In the genomic region with DNA sequence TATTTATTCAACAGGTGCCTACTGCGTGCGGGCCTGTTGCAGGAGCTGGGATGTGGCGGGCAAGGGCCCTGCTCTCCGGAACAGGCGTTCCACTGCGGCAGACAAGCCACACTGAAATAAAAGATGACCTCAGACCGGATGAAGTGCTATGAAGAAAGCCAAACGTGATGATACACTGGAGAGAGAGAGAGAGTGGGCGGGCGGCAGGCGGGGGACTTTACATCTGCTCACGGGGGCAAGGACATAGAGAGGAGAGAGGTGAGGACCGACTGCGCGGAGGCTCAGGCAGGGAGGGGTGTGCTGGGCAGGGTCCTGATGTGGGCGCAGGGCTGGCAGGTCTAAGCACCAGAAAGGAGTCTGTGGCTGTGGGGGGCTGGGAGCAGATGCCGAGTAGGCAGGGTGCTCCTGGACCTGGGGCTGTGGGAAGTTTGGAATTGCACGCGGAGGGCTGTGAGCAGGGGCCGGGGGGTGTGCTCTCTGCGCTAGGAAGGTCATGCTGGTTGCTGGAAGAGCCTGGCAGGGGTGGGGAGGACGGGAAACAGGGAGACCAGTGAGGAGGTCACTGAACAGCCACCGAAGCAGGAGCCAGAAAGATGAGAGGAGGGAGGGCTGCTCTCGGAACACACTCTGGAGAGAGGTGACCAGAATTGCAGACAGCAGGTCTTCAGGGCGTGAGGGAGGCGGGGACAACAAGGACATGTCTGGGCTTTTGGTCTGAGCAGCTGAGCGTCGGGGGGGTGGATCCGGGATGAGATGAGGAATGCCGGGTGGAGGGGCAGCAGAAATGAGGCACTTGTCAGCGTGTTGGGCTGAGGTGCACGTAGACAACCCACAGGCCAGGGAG, we compare ENCODE assay signal across 1 cellular context.
A peak's percentile ranks its signal among the peaks of the same experiment; 100 is the strongest.
TF ChIP-seq lines count a peak whose summit lies in the region.

No MANE protein-coding gene starts in this region.

TF ChIP-seq in HepG2, 621 proteins besides CTCF, POLR2A, EP300 and RAD21 (continued from another document and continues in another):
- TF ChIP-seq, protein P1, sequence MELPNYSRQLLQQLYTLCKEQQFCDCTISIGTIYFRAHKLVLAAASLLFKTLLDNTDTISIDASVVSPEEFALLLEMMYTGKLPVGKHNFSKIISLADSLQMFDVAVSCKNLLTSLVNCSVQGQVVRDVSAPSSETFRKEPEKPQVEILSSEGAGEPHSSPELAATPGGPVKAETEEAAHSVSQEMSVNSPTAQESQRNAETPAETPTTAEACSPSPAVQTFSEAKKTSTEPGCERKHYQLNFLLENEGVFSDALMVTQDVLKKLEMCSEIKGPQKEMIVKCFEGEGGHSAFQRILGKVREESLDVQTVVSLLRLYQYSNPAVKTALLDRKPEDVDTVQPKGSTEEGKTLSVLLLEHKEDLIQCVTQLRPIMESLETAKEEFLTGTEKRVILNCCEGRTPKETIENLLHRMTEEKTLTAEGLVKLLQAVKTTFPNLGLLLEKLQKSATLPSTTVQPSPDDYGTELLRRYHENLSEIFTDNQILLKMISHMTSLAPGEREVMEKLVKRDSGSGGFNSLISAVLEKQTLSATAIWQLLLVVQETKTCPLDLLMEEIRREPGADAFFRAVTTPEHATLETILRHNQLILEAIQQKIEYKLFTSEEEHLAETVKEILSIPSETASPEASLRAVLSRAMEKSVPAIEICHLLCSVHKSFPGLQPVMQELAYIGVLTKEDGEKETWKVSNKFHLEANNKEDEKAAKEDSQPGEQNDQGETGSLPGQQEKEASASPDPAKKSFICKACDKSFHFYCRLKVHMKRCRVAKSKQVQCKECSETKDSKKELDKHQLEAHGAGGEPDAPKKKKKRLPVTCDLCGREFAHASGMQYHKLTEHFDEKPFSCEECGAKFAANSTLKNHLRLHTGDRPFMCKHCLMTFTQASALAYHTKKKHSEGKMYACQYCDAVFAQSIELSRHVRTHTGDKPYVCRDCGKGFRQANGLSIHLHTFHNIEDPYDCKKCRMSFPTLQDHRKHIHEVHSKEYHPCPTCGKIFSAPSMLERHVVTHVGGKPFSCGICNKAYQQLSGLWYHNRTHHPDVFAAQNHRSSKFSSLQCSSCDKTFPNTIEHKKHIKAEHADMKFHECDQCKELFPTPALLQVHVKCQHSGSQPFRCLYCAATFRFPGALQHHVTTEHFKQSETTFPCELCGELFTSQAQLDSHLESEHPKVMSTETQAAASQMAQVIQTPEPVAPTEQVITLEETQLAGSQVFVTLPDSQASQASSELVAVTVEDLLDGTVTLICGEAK (IDR thresholded peaks at IDR 0.05): no peak
- TF ChIP-seq, protein P1 (CRISPR knock-in tag; IDR thresholded peaks at IDR 0.05): peak; percentile 34; the same call in 1 of the 2 replicates
- no peak for TF ChIP-seq RFX3 (CRISPR knock-in tag; IDR thresholded peaks at IDR 0.05)
- TF ChIP-seq, protein P2, sequence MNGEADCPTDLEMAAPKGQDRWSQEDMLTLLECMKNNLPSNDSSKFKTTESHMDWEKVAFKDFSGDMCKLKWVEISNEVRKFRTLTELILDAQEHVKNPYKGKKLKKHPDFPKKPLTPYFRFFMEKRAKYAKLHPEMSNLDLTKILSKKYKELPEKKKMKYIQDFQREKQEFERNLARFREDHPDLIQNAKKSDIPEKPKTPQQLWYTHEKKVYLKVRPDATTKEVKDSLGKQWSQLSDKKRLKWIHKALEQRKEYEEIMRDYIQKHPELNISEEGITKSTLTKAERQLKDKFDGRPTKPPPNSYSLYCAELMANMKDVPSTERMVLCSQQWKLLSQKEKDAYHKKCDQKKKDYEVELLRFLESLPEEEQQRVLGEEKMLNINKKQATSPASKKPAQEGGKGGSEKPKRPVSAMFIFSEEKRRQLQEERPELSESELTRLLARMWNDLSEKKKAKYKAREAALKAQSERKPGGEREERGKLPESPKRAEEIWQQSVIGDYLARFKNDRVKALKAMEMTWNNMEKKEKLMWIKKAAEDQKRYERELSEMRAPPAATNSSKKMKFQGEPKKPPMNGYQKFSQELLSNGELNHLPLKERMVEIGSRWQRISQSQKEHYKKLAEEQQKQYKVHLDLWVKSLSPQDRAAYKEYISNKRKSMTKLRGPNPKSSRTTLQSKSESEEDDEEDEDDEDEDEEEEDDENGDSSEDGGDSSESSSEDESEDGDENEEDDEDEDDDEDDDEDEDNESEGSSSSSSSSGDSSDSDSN (CRISPR knock-in tag; IDR thresholded peaks at IDR 0.05): peak; percentile 84
- no peak for TF ChIP-seq FOXM1 (CRISPR knock-in tag; IDR thresholded peaks at IDR 0.05)
- TF ChIP-seq ZNF772 (CRISPR knock-in tag; IDR thresholded peaks at IDR 0.05): peak; percentile 57; the same call in 1 of the 2 replicates
- peak; percentile 98 for TF ChIP-seq ZNF83 (CRISPR knock-in tag; IDR thresholded peaks at IDR 0.05; ENCODE audit: borderline replicate concordance)
- TF ChIP-seq SATB2 (CRISPR knock-in tag; IDR thresholded peaks at IDR 0.05): 0 out of 2 replicates have a peak, but pooled peaks have one; percentile 29
- TF ChIP-seq, protein P3, sequence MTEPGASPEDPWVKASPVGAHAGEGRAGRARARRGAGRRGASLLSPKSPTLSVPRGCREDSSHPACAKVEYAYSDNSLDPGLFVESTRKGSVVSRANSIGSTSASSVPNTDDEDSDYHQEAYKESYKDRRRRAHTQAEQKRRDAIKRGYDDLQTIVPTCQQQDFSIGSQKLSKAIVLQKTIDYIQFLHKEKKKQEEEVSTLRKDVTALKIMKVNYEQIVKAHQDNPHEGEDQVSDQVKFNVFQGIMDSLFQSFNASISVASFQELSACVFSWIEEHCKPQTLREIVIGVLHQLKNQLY (CRISPR knock-in tag; IDR thresholded peaks at IDR 0.05): peak; percentile 54; the same call in 1 of the 2 replicates
- TF ChIP-seq ERF (CRISPR knock-in tag; IDR thresholded peaks at IDR 0.05): peak; percentile 55; the same call in 1 of the 2 replicates
- TF ChIP-seq TEAD2 (CRISPR knock-in tag; IDR thresholded peaks at IDR 0.05): no peak
- TF ChIP-seq, protein P4, sequence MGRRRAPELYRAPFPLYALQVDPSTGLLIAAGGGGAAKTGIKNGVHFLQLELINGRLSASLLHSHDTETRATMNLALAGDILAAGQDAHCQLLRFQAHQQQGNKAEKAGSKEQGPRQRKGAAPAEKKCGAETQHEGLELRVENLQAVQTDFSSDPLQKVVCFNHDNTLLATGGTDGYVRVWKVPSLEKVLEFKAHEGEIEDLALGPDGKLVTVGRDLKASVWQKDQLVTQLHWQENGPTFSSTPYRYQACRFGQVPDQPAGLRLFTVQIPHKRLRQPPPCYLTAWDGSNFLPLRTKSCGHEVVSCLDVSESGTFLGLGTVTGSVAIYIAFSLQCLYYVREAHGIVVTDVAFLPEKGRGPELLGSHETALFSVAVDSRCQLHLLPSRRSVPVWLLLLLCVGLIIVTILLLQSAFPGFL (CRISPR knock-in tag; IDR thresholded peaks at IDR 0.05): 0 out of 2 replicates have a peak, but pooled peaks have one; percentile 56
- TF ChIP-seq ZNF263 (CRISPR knock-in tag; IDR thresholded peaks at IDR 0.05): peak; percentile 61; the same call in 1 of the 2 replicates
- TF ChIP-seq CCDC6 (CRISPR knock-in tag; IDR thresholded peaks at IDR 0.05): peak; percentile 63; the same call in 1 of the 2 replicates
- TF ChIP-seq ZNF441 (CRISPR knock-in tag; IDR thresholded peaks at IDR 0.05; ENCODE audit: borderline replicate concordance): peak; percentile 86
- peak; percentile 55; the same call in 1 of the 2 replicates for TF ChIP-seq ZBTB7A (CRISPR knock-in tag; IDR thresholded peaks at IDR 0.05)
- TF ChIP-seq ETV5 (CRISPR knock-in tag; IDR thresholded peaks at IDR 0.05; ENCODE audit: borderline replicate concordance): peak; percentile 96
- 0 out of 2 replicates have a peak, but pooled peaks have one; percentile 29 for TF ChIP-seq RNF2 (conservative IDR thresholded peaks at IDR 0.05; ENCODE audit: low read depth)
- TF ChIP-seq RXRB (CRISPR knock-in tag; IDR thresholded peaks at IDR 0.05; ENCODE audit: borderline replicate concordance): peak; percentile 73; the same call in 1 of the 2 replicates
- TF ChIP-seq, protein P5, sequence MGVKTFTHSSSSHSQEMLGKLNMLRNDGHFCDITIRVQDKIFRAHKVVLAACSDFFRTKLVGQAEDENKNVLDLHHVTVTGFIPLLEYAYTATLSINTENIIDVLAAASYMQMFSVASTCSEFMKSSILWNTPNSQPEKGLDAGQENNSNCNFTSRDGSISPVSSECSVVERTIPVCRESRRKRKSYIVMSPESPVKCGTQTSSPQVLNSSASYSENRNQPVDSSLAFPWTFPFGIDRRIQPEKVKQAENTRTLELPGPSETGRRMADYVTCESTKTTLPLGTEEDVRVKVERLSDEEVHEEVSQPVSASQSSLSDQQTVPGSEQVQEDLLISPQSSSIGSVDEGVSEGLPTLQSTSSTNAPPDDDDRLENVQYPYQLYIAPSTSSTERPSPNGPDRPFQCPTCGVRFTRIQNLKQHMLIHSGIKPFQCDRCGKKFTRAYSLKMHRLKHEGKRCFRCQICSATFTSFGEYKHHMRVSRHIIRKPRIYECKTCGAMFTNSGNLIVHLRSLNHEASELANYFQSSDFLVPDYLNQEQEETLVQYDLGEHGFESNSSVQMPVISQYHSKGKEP (CRISPR knock-in tag; IDR thresholded peaks at IDR 0.05): no peak
- peak; percentile 88 for TF ChIP-seq ZNF746 (CRISPR knock-in tag; IDR thresholded peaks at IDR 0.05)
- TF ChIP-seq, protein P6, sequence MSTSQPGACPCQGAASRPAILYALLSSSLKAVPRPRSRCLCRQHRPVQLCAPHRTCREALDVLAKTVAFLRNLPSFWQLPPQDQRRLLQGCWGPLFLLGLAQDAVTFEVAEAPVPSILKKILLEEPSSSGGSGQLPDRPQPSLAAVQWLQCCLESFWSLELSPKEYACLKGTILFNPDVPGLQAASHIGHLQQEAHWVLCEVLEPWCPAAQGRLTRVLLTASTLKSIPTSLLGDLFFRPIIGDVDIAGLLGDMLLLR (CRISPR knock-in tag; IDR thresholded peaks at IDR 0.05): peak; percentile 78
- TF ChIP-seq JDP2 (CRISPR knock-in tag; IDR thresholded peaks at IDR 0.05; ENCODE audit: borderline replicate concordance): no peak
- no peak for TF ChIP-seq ATAD3A (CRISPR knock-in tag; IDR thresholded peaks at IDR 0.05)
- peak; percentile 74; the same call in 1 of the 2 replicates for TF ChIP-seq IRF2 (CRISPR knock-in tag; IDR thresholded peaks at IDR 0.05)
- TF ChIP-seq ZNF614 (CRISPR knock-in tag; IDR thresholded peaks at IDR 0.05; ENCODE audit: borderline replicate concordance): peak; percentile 73; the same call in 1 of the 2 replicates
- TF ChIP-seq, protein P7, sequence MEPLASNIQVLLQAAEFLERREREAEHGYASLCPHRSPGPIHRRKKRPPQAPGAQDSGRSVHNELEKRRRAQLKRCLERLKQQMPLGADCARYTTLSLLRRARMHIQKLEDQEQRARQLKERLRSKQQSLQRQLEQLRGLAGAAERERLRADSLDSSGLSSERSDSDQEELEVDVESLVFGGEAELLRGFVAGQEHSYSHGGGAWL (CRISPR knock-in tag; IDR thresholded peaks at IDR 0.05): peak; percentile 51
- TF ChIP-seq, protein P8, sequence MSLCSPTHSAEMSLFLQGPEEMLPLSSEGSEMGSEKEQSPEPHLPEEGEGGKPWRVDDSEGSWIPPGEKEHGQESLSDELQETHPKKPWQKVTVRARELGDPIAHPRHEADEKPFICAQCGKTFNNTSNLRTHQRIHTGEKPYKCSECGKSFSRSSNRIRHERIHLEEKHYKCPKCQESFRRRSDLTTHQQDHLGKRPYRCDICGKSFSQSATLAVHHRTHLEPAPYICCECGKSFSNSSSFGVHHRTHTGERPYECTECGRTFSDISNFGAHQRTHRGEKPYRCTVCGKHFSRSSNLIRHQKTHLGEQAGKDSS (CRISPR knock-in tag; IDR thresholded peaks at IDR 0.05; ENCODE audit: borderline replicate concordance, low read depth): peak; percentile 90; the same call in 1 of the 2 replicates
- 0 out of 2 replicates have a peak, but pooled peaks have one; percentile 81 for TF ChIP-seq ZNF839 (CRISPR knock-in tag; IDR thresholded peaks at IDR 0.05; ENCODE audit: borderline replicate concordance)
- no peak for TF ChIP-seq POLR2AphosphoS2 (IDR thresholded peaks at IDR 0.05; ENCODE audit: low read depth, low read length)
- no peak for TF ChIP-seq ZMYM2 (CRISPR knock-in tag; IDR thresholded peaks at IDR 0.05)
- TF ChIP-seq, protein P9, sequence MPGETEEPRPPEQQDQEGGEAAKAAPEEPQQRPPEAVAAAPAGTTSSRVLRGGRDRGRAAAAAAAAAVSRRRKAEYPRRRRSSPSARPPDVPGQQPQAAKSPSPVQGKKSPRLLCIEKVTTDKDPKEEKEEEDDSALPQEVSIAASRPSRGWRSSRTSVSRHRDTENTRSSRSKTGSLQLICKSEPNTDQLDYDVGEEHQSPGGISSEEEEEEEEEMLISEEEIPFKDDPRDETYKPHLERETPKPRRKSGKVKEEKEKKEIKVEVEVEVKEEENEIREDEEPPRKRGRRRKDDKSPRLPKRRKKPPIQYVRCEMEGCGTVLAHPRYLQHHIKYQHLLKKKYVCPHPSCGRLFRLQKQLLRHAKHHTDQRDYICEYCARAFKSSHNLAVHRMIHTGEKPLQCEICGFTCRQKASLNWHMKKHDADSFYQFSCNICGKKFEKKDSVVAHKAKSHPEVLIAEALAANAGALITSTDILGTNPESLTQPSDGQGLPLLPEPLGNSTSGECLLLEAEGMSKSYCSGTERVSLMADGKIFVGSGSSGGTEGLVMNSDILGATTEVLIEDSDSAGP (CRISPR knock-in tag; IDR thresholded peaks at IDR 0.05; ENCODE audit: borderline replicate concordance): peak; percentile 71; the same call in 1 of the 2 replicates
- TF ChIP-seq MED1 (CRISPR knock-in tag; IDR thresholded peaks at IDR 0.05): peak; percentile 96
- 0 out of 2 replicates have a peak, but pooled peaks have one; percentile 73 for TF ChIP-seq KLF9 (CRISPR knock-in tag; IDR thresholded peaks at IDR 0.05; ENCODE audit: low read depth)
- no peak for TF ChIP-seq SETDB1 (CRISPR knock-in tag; IDR thresholded peaks at IDR 0.05; ENCODE audit: borderline replicate concordance)
- TF ChIP-seq NR2F6 (IDR thresholded peaks at IDR 0.05): peak; percentile 36; the same call in 1 of the 2 replicates
- TF ChIP-seq NR2F6 (CRISPR knock-in tag; IDR thresholded peaks at IDR 0.05): no peak; the same call in 1 of the 2 replicates
- TF ChIP-seq KLF15 (CRISPR knock-in tag; IDR thresholded peaks at IDR 0.05; ENCODE audit: borderline replicate concordance): no peak
- no peak for TF ChIP-seq EED (CRISPR knock-in tag; IDR thresholded peaks at IDR 0.05)
